In the genomic region with DNA sequence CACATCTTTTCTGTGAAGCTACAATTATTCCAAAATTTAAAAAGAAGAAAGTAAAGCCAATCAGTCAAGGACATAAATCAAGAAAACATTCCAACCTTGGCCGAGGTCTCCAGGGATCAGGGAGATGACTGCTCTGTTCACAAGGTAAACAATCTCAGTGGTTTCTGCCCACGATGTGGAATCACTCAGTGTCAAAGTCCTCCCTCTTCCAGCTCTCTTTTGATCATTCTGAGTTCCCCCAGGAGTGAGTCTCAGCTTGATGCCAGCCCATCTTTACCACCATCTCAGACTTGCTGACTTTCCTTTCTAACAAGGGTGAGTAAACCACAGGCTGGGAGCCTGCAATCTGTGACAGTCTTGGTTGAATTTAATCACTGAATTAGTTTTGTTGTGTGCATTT, we compare ENCODE assay signal across 1 cellular context.
TF ChIP-seq lines count a peak whose summit lies in the region.

No MANE protein-coding gene starts in this region.

TF ChIP-seq in HepG2, 621 proteins besides CTCF, POLR2A, EP300 and RAD21 (continued from another document and continues in another):
- TF ChIP-seq PHF8 (CRISPR knock-in tag; IDR thresholded peaks at IDR 0.05) (0 out of 2 replicates have a peak, but pooled peaks have one; percentile 13), HMGXB4 (CRISPR knock-in tag; IDR thresholded peaks at IDR 0.05; ENCODE audit: borderline replicate concordance in 1 of 2, low read depth in 1 of 2) (no peak), ZNF138 (CRISPR knock-in tag; IDR thresholded peaks at IDR 0.05; ENCODE audit: low read depth) (no peak), NFE2 (CRISPR knock-in tag; IDR thresholded peaks at IDR 0.05) (no peak), ZNF816 (CRISPR knock-in tag; IDR thresholded peaks at IDR 0.05; ENCODE audit: borderline replicate concordance) (no peak), ATRX (CRISPR knock-in tag; IDR thresholded peaks at IDR 0.05; ENCODE audit: borderline replicate concordance) (no peak), ZNF3 (CRISPR knock-in tag; IDR thresholded peaks at IDR 0.05) (no peak), ZNF546 (CRISPR knock-in tag; conservative IDR thresholded peaks at IDR 0.05) (no peak), ZNF776 (CRISPR knock-in tag; IDR thresholded peaks at IDR 0.05) (no peak), MLXIP (CRISPR knock-in tag; IDR thresholded peaks at IDR 0.05; ENCODE audit: borderline replicate concordance) (no peak), KLF12 (CRISPR knock-in tag; IDR thresholded peaks at IDR 0.05; ENCODE audit: borderline replicate concordance) (no peak), ZNF747 (CRISPR knock-in tag; IDR thresholded peaks at IDR 0.05; ENCODE audit: borderline replicate concordance) (no peak), FOSL2 (CRISPR knock-in tag; IDR thresholded peaks at IDR 0.05) (peak; percentile 66), TBX2 (CRISPR knock-in tag; IDR thresholded peaks at IDR 0.05; ENCODE audit: borderline replicate concordance) (no peak; the same call in 1 of the 2 replicates), ZFP62 (CRISPR knock-in tag; IDR thresholded peaks at IDR 0.05) (no peak), NR2C2 (CRISPR knock-in tag; IDR thresholded peaks at IDR 0.05; ENCODE audit: borderline replicate concordance) (no peak), CHD2 (IDR thresholded peaks at IDR 0.05; ENCODE audit: low read depth, low read length) (no peak), ZNF678 (CRISPR knock-in tag; IDR thresholded peaks at IDR 0.05) (no peak), NR2F6 (IDR thresholded peaks at IDR 0.05) (no peak), NR2F6 (CRISPR knock-in tag; IDR thresholded peaks at IDR 0.05) (peak; percentile 70), ZNF644 (CRISPR knock-in tag; IDR thresholded peaks at IDR 0.05; ENCODE audit: low read depth) (no peak), RAD51 (IDR thresholded peaks at IDR 0.05; ENCODE audit: borderline replicate concordance) (no peak), CREB3 (CRISPR knock-in tag; IDR thresholded peaks at IDR 0.05) (no peak), ZNF597 (CRISPR knock-in tag; IDR thresholded peaks at IDR 0.05) (no peak), GZF1 (CRISPR knock-in tag; IDR thresholded peaks at IDR 0.05) (no peak; the same call in 1 of the 2 replicates), MXD4 (CRISPR knock-in tag; IDR thresholded peaks at IDR 0.05) (no peak), ZNF557 (CRISPR knock-in tag; IDR thresholded peaks at IDR 0.05) (no peak), ZNF329 (CRISPR knock-in tag; IDR thresholded peaks at IDR 0.05; ENCODE audit: low read depth) (no peak), ZNF569 (CRISPR knock-in tag; IDR thresholded peaks at IDR 0.05; ENCODE audit: borderline replicate concordance) (no peak), ZNF720 (CRISPR knock-in tag; IDR thresholded peaks at IDR 0.05) (no peak), NFYB (CRISPR knock-in tag; IDR thresholded peaks at IDR 0.05) (no peak)
- TF ChIP-seq, protein P1, sequence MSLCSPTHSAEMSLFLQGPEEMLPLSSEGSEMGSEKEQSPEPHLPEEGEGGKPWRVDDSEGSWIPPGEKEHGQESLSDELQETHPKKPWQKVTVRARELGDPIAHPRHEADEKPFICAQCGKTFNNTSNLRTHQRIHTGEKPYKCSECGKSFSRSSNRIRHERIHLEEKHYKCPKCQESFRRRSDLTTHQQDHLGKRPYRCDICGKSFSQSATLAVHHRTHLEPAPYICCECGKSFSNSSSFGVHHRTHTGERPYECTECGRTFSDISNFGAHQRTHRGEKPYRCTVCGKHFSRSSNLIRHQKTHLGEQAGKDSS (CRISPR knock-in tag; IDR thresholded peaks at IDR 0.05; ENCODE audit: borderline replicate concordance, low read depth), result no peak
- TF ChIP-seq, protein P2, sequence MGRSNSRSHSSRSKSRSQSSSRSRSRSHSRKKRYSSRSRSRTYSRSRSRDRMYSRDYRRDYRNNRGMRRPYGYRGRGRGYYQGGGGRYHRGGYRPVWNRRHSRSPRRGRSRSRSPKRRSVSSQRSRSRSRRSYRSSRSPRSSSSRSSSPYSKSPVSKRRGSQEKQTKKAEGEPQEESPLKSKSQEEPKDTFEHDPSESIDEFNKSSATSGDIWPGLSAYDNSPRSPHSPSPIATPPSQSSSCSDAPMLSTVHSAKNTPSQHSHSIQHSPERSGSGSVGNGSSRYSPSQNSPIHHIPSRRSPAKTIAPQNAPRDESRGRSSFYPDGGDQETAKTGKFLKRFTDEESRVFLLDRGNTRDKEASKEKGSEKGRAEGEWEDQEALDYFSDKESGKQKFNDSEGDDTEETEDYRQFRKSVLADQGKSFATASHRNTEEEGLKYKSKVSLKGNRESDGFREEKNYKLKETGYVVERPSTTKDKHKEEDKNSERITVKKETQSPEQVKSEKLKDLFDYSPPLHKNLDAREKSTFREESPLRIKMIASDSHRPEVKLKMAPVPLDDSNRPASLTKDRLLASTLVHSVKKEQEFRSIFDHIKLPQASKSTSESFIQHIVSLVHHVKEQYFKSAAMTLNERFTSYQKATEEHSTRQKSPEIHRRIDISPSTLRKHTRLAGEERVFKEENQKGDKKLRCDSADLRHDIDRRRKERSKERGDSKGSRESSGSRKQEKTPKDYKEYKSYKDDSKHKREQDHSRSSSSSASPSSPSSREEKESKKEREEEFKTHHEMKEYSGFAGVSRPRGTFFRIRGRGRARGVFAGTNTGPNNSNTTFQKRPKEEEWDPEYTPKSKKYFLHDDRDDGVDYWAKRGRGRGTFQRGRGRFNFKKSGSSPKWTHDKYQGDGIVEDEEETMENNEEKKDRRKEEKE (IDR thresholded peaks at IDR 0.05), result no peak
- TF ChIP-seq, protein P3, sequence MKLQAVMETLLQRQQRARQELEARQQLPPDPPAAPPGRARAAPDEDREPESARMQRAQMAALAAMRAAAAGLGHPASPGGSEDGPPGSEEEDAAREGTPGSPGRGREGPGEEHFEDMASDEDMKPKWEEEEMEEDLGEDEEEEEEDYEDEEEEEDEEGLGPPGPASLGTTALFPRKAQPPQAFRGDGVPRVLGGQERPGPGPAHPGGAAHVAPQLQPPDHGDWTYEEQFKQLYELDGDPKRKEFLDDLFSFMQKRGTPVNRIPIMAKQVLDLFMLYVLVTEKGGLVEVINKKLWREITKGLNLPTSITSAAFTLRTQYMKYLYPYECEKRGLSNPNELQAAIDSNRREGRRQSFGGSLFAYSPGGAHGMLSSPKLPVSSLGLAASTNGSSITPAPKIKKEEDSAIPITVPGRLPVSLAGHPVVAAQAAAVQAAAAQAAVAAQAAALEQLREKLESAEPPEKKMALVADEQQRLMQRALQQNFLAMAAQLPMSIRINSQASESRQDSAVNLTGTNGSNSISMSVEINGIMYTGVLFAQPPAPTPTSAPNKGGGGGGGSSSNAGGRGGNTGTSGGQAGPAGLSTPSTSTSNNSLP (IDR thresholded peaks at IDR 0.05; ENCODE audit: low read depth, low read length), result no peak
- TF ChIP-seq, protein P4, sequence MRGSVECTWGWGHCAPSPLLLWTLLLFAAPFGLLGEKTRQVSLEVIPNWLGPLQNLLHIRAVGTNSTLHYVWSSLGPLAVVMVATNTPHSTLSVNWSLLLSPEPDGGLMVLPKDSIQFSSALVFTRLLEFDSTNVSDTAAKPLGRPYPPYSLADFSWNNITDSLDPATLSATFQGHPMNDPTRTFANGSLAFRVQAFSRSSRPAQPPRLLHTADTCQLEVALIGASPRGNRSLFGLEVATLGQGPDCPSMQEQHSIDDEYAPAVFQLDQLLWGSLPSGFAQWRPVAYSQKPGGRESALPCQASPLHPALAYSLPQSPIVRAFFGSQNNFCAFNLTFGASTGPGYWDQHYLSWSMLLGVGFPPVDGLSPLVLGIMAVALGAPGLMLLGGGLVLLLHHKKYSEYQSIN (CRISPR knock-in tag; IDR thresholded peaks at IDR 0.05; ENCODE audit: borderline replicate concordance), result no peak
- TF ChIP-seq, protein P5, sequence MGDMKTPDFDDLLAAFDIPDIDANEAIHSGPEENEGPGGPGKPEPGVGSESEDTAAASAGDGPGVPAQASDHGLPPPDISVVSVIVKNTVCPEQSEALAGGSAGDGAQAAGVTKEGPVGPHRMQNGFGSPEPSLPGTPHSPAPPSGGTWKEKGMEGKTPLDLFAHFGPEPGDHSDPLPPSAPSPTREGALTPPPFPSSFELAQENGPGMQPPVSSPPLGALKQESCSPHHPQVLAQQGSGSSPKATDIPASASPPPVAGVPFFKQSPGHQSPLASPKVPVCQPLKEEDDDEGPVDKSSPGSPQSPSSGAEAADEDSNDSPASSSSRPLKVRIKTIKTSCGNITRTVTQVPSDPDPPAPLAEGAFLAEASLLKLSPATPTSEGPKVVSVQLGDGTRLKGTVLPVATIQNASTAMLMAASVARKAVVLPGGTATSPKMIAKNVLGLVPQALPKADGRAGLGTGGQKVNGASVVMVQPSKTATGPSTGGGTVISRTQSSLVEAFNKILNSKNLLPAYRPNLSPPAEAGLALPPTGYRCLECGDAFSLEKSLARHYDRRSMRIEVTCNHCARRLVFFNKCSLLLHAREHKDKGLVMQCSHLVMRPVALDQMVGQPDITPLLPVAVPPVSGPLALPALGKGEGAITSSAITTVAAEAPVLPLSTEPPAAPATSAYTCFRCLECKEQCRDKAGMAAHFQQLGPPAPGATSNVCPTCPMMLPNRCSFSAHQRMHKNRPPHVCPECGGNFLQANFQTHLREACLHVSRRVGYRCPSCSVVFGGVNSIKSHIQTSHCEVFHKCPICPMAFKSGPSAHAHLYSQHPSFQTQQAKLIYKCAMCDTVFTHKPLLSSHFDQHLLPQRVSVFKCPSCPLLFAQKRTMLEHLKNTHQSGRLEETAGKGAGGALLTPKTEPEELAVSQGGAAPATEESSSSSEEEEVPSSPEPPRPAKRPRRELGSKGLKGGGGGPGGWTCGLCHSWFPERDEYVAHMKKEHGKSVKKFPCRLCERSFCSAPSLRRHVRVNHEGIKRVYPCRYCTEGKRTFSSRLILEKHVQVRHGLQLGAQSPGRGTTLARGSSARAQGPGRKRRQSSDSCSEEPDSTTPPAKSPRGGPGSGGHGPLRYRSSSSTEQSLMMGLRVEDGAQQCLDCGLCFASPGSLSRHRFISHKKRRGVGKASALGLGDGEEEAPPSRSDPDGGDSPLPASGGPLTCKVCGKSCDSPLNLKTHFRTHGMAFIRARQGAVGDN (CRISPR knock-in tag; IDR thresholded peaks at IDR 0.05), result no peak
